8 cellular contexts compared by ENCODE assay signal in genomic region chr14:64800000-64800399, GRCh38.
A peak's percentile ranks its signal among the peaks of the same experiment; 100 is the strongest.
DNase-seq lines count a peak whose midpoint lies in the region; ATAC-seq and TF ChIP-seq lines count a peak whose summit lies in the region.

No MANE protein-coding gene starts in this region.

- no peak for ATAC-seq in HG02759 (IDR thresholded peaks at IDR 0.05; ENCODE audit: unreplicated experiment)
- ATAC-seq in GM18868 (IDR thresholded peaks at IDR 0.05; ENCODE audit: unreplicated experiment), result no peak

- no peaks in the 10 kb centered on the region for H3K27me3 ChIP-seq in prostate gland (replicated peaks; ENCODE audit: insufficient read depth)

- no peak overlapping the region for H3K27ac ChIP-seq in prostate gland

- no peaks in the 10 kb centered on the region for H3K4me1 ChIP-seq in prostate gland (replicated peaks)

- no peaks in the 10 kb centered on the region for H3K36me3 ChIP-seq in prostate gland

- WGBS in prostate gland, result 63% methylated on average over 3 of the region's 3 CpGs

- no peak for TF ChIP-seq POLR2A in prostate gland (IDR thresholded peaks at IDR 0.05)

- TF ChIP-seq CTCF in prostate gland (IDR thresholded peaks at IDR 0.05), result peak in 3 of 4 experiments; percentile 25 to 53 (median 31)

- intact Hi-C loops in prostate gland (cut with DNase I), result no loop called here

- H3K4me3 ChIP-seq in prostate gland, result no peak overlapping the region

- H3K9me3 ChIP-seq in prostate gland, result no peaks in the 10 kb centered on the region

- peak; percentile 29 for DNase-seq in activated CD4-positive, alpha-beta T cell treated with anti-CD3 and anti-CD28 coated beads for 48 hours
- DNase-seq in activated CD4-positive, alpha-beta T cell treated with anti-CD3 and anti-CD28 coated beads for 1 hour, result no peak
- DNase-seq in RKO (ENCODE audit: low spot score), result peak; percentile 42
- peak; percentile 33 for DNase-seq in fibroblast of gingiva (ENCODE audit: low read depth)
- DNase-seq in prostate gland (ENCODE audit: low spot score), result no peak
- no peak for DNase-seq in stimulated activated CD4-positive, alpha-beta T cell treated with anti-CD3 and anti-CD28 coated beads, Interleukin-2, amount 100 ng/mL, for 48 hours

Comparison
In these comparisons a context has a peak if more than half of its experiments do, and no peak if none do; other contexts are left out.
1. DNase-seq: peak in activated CD4-positive, alpha-beta T cell treated with anti-CD3 and anti-CD28 coated beads for 48 hours (single experiment), RKO (single experiment) and fibroblast of gingiva (single experiment); none in activated CD4-positive, alpha-beta T cell treated with anti-CD3 and anti-CD28 coated beads for 1 hour (single experiment), prostate gland (single experiment) and stimulated activated CD4-positive, alpha-beta T cell treated with anti-CD3 and anti-CD28 coated beads, Interleukin-2, amount 100 ng/mL, for 48 hours (0 of 2).